ENCODE assay signal across 12 cellular contexts in genomic region chr17:17181666-17182600, GRCh38. TPM values are rescaled to one million over a fixed set of nuclear protein-coding genes. Genes with fewer than 3 reads are reported as not detected.
DNase-seq lines count a peak whose midpoint lies in the region; ATAC-seq, FAIRE-seq and TF ChIP-seq lines count a peak whose summit lies in the region.
"Had no signal": no experiment of that assay in that cellular context is flagged by ENCODE, and none has a peak within 500 bp of the region (broad histone marks: within the 10 kb centered on the region; RNA-seq: fewer than 3 reads in every experiment).

No MANE protein-coding gene starts in this region.

- H3K4me3 Mint-ChIP-seq in T-helper 2 cell treated with Interferon-gamma antibody and Interleukin-4, amounts not matched to agents 5 μg/mL and 100 μg/mL, for 36 hours = peak overlapping the region; percentile 87

- TF ChIP-seq CTCF in cardiac muscle cell (IDR thresholded peaks at IDR 0.05; ENCODE audit: low read depth, low read length) (no peak), bronchial epithelial cell (IDR thresholded peaks at IDR 0.05; ENCODE audit: insufficient read depth, low read length, severe bottlenecking) (no peak), tibial artery (IDR thresholded peaks at IDR 0.05) (no peak), brain microvascular endothelial cell (IDR thresholded peaks at IDR 0.05; ENCODE audit: low read depth, low read length, missing control alignments) (no peak)

- no peaks in the 10 kb centered on the region for H3K9me3 Mint-ChIP-seq in T-helper 2 cell treated with Interferon-gamma antibody and Interleukin-4, amounts not matched to agents 5 μg/mL and 100 μg/mL, for 36 hours

- H3K27me3 Mint-ChIP-seq in T-helper 2 cell treated with Interferon-gamma antibody and Interleukin-4, amounts not matched to agents 5 μg/mL and 100 μg/mL, for 36 hours (ENCODE audit: low read depth) = no peaks in the 10 kb centered on the region

- no peak for ATAC-seq in left ventricle myocardium superior

- H3K27ac Mint-ChIP-seq in T-helper 2 cell treated with Interferon-gamma antibody and Interleukin-4, amounts not matched to agents 5 μg/mL and 100 μg/mL, for 36 hours = peak overlapping the region; percentile 97

- H3K4me1 ChIP-seq in cardiac muscle cell (ENCODE audit: low read depth) (peaks cover 36% of the 10 kb centered on the region), tibial artery (peaks cover 0 to 27% (median 13%) of the 10 kb centered on the region in 4 donors), small intestine (ENCODE audit: control insufficient read depth in 2 of 2, insufficient read depth in 1 of 2, low read depth in 1 of 2, low read length in 1 of 2) (peaks cover 0 to 7% of the 10 kb centered on the region in 2 donors)

- H3K27me3 ChIP-seq in cardiac muscle cell (no peaks in the 10 kb centered on the region), bronchial epithelial cell (ENCODE audit: control insufficient read depth, insufficient read depth, low read length) (no peaks in the 10 kb centered on the region), tibial artery (no peaks in the 10 kb centered on the region), brain microvascular endothelial cell (replicated peaks) (no peaks in the 10 kb centered on the region), small intestine (ENCODE audit: control insufficient read depth in 2 of 2, insufficient read depth in 2 of 2, low read length in 2 of 2) (no peaks in the 10 kb centered on the region)

- H3K36me3 Mint-ChIP-seq in T-helper 2 cell treated with Interferon-gamma antibody and Interleukin-4, amounts not matched to agents 5 μg/mL and 100 μg/mL, for 36 hours (ENCODE audit: low read depth) = peaks cover 78% of the 10 kb centered on the region

- H3K4me3 ChIP-seq in cardiac muscle cell (no peak overlapping the region), bronchial epithelial cell (ENCODE audit: low read depth, low read length) (no peak overlapping the region), tibial artery (no peak overlapping the region), brain microvascular endothelial cell (ENCODE audit: low read depth, low read length) (no peak overlapping the region), small intestine (ENCODE audit: low read depth in 1 of 2, low read length in 2 of 2) (no peak overlapping the region)

- FAIRE-seq in bronchial epithelial cell (lab: Jason Lieb, UNC) (peak; percentile 75), small intestine (lab: Jason Lieb, UNC) (no peak)
- FAIRE-seq: endometrium had no signal

- H3K36me3 ChIP-seq in cardiac muscle cell (peaks cover 24% of the 10 kb centered on the region), bronchial epithelial cell (ENCODE audit: control insufficient read depth, insufficient read depth, low read length) (peaks cover 32% of the 10 kb centered on the region), tibial artery (peaks cover 75 to 92% (median 77%) of the 10 kb centered on the region in 3 donors), brain microvascular endothelial cell (replicated peaks) (peaks cover 64% of the 10 kb centered on the region), small intestine (ENCODE audit: control insufficient read depth in 2 of 2, insufficient read depth in 2 of 2, low read length in 2 of 2) (peaks cover 14 to 24% of the 10 kb centered on the region in 2 donors)

- intact Hi-C loops in left ventricle myocardium superior (cut with micrococcal nuclease) = no loop called here
- intact Hi-C loops in tibial artery (cut with DNase I; ENCODE audit: low total_unique reads) = no loop called here

- 73 to 88% (median 79%) methylated on average over 16 of the region's 16 CpGs for WGBS in small intestine, 3 donors

- H3K9me3 ChIP-seq in cardiac muscle cell (ENCODE audit: low read depth) = no peaks in the 10 kb centered on the region
- H3K9me3 ChIP-seq in tibial artery = no peaks in the 10 kb centered on the region
- no peaks in the 10 kb centered on the region for H3K9me3 ChIP-seq in small intestine (ENCODE audit: control insufficient read depth, low read depth)

- H3K4me1 Mint-ChIP-seq in T-helper 2 cell treated with Interferon-gamma antibody and Interleukin-4, amounts not matched to agents 5 μg/mL and 100 μg/mL, for 36 hours (ENCODE audit: low read depth) = peaks cover 82% of the 10 kb centered on the region

- DNase-seq in cardiac muscle cell (ENCODE audit: low read depth in 1 of 2, low spot score in 1 of 2) (no peak), left ventricle myocardium superior (no peak), bronchial epithelial cell (ENCODE audit: low read depth) (no peak), tibial artery (no peak), brain microvascular endothelial cell (no peak), small intestine (no peak), NOMO-1 treated with dmso at 0.1 percent for 144 hours (lab: John Stamatoyannopoulos, UW; ENCODE audit: unreplicated experiment) (no peak)
- peak; percentile 27 for DNase-seq in T-helper 2 cell treated with Interferon-gamma antibody and Interleukin-4, amounts not matched to agents 5 μg/mL and 100 μg/mL, for 36 hours (ENCODE audit: low spot score)
- DNase-seq: HCEC 1CT, Karpas-422, NCI-H2171 treated with DMSO at 0.1 percent for 48 hours had no signal

- H3K27ac ChIP-seq in cardiac muscle cell = peak overlapping the region; percentile 35
- H3K27ac ChIP-seq in tibial artery = peak overlapping the region; percentile 49 to 61
- H3K27ac ChIP-seq in brain microvascular endothelial cell = no peak overlapping the region
- peak overlapping the region in 1 of 2 donors; percentile 58 for H3K27ac ChIP-seq in small intestine (ENCODE audit: low read depth in 1 of 2, low read length in 1 of 2)

- in situ Hi-C loops in brain microvascular endothelial cell (cut with HindIII; ENCODE audit: low pct_ligation_motif_present, low sequenced_read_pairs) = no loop called here

RNA-seq across cellular contexts. Expression of gene PLD6, which starts 24.2 kb away (rescaled TPM):
- total RNA-seq in cardiac muscle cell (0.42 and 1.1 TPM in 2 replicates), left ventricle myocardium superior (11.5 TPM), bronchial epithelial cell (3.7 and 4.0 TPM in 2 replicates)
- polyA plus RNA-seq in cardiac muscle cell (0.47 and 0.51 TPM in 2 replicates), small intestine (1 to 10 TPM; 1.4 to 1.8 (median 1.5) TPM)

RNA-seq across cellular contexts. Expression of gene FLCN, which starts 55.0 kb away (rescaled TPM):
- total RNA-seq in cardiac muscle cell = 26.5 and 34.2 TPM in 2 replicates
- polyA plus RNA-seq in cardiac muscle cell = 12.8 and 14.1 TPM in 2 replicates
- total RNA-seq in left ventricle myocardium superior = 63.3 TPM
- 51.1 and 56.5 TPM in 2 replicates for total RNA-seq in bronchial epithelial cell
- polyA plus RNA-seq in small intestine = 10 to 100 TPM; 17.5 to 38.4 (median 37.3) TPM
